In the genomic region with DNA sequence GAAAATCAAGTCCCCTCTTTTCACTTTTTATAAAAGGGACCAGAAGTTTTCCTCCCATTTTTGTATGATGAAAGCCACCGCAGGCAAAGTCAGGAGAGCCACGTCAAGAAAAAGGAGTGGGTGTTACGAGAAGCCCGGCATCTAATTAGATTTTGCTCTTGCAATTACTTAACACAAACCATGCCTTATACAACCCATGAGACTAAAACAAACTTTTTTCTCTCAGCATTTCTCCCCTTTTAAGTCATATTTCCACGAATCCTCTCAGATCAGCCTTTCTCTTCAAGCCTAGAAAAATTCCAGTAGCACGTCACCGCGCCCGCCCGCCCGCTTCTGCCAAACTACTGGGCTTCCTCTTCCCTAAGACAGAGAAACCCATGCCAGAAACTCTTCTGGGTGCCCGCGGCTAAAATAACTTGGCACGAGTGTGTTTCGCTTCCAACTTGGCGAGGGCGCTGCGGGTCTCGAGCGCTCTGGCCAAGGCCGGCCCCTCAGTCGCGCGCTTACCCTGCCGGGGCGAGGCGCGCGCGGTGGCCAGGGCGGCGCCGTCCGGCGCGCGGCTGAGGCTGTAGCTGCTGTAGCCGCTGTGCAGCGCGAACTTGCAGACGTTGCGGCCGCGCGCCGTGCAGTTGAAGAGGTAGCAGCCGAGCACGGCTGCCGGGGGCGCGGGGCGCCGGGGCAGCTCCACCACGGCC, we compare ENCODE assay signal across 8 cellular contexts. TPM values are rescaled to one million over a fixed set of nuclear protein-coding genes. Genes with fewer than 3 reads are reported as not detected.
DNase-seq lines count a peak whose midpoint lies in the region; ATAC-seq and TF ChIP-seq lines count a peak whose summit lies in the region.

No MANE protein-coding gene starts in this region.

- no peaks in the 10 kb centered on the region for H3K9me2 ChIP-seq in HCT116 (ENCODE audit: insufficient read depth)

- H3K4me3 Mint-ChIP-seq in dendritic cell treated with granulocyte-macrophage colony-stimulating factor and Interleukin-4, amounts not matched to agents 40 ng/mL and 50 ng/mL, for 4 days = peak overlapping the region; percentile 82

- H3K27ac Mint-ChIP-seq in dendritic cell treated with granulocyte-macrophage colony-stimulating factor and Interleukin-4, amounts not matched to agents 40 ng/mL and 50 ng/mL, for 4 days = peak overlapping the region; percentile 85

- no peak overlapping the region for H2AFZ ChIP-seq in HCT116 (ENCODE audit: low read depth, low read length, poor library complexity, severe bottlenecking)

- peak; percentile 53 for DNase-seq in GM10266 (ENCODE audit: extremely low spot score)
- DNase-seq in HCT116 (ENCODE audit: low read depth, low spot score) = no peak
- peak; percentile 57 for DNase-seq in NAMALWA (ENCODE audit: low spot score)
- peak; percentile 91 for DNase-seq in left kidney (ENCODE audit: low read depth, low spot score)
- peak; percentile 24 for DNase-seq in stimulated activated CD4-positive, alpha-beta T cell treated with anti-CD3 and anti-CD28 coated beads, Interleukin-1b, Interleukin-23, amount 100 ng/mL, for 48 hours

- POLR2A ChIA-PET in HCT116 (lab: Charles Lee) = interaction anchor here (0.6 kb wide), 1 partner anchor 95 kb away, joined by 3 read pairs; no protein-coding TSS in a partner anchor

- no peaks in the 10 kb centered on the region for H3K9me3 Mint-ChIP-seq in dendritic cell treated with granulocyte-macrophage colony-stimulating factor and Interleukin-4, amounts not matched to agents 40 ng/mL and 50 ng/mL, for 4 days

- H3K27me3 ChIP-seq in HCT116 (ENCODE audit: insufficient read depth, low read length) = no peaks in the 10 kb centered on the region

- H3K27me3 Mint-ChIP-seq in dendritic cell treated with granulocyte-macrophage colony-stimulating factor and Interleukin-4, amounts not matched to agents 40 ng/mL and 50 ng/mL, for 4 days = peaks cover 7% of the 10 kb centered on the region

- H4K20me1 ChIP-seq in HCT116 (ENCODE audit: insufficient read depth) = no peaks in the 10 kb centered on the region

- H3K36me3 Mint-ChIP-seq in dendritic cell treated with granulocyte-macrophage colony-stimulating factor and Interleukin-4, amounts not matched to agents 40 ng/mL and 50 ng/mL, for 4 days (ENCODE audit: low read depth) = no peaks in the 10 kb centered on the region

- peak overlapping the region; percentile 81 for H3K9ac ChIP-seq in HCT116 (ENCODE audit: low read length)

- peak overlapping the region; percentile 100 for H3K4me2 ChIP-seq in HCT116 (ENCODE audit: low read length)

- peak; percentile 52 for ATAC-seq in HCT116
- no peak for ATAC-seq in HG02938 (IDR thresholded peaks at IDR 0.05; ENCODE audit: unreplicated experiment)

- no peaks in the 10 kb centered on the region for H3K9me3 ChIP-seq in HCT116 (ENCODE audit: control insufficient read depth in 1 of 2, insufficient read depth in 1 of 2, low read depth in 1 of 2, low read length in 2 of 2)

- H3K4me1 ChIP-seq in HCT116 (ENCODE audit: control insufficient read depth in 1 of 2, insufficient read depth in 2 of 2, low read length in 2 of 2) = peaks cover 8 to 35% of the 10 kb centered on the region in 2 experiments; a peak in 3 of 4 replicates

- peak overlapping the region; percentile 90 for H3K27ac ChIP-seq in HCT116 (ENCODE audit: low read depth, low read length)
- peak overlapping the region; percentile 95 for H3K27ac ChIP-seq in VCaP

- no peak for TF ChIP-seq CTCF in GM10266 (IDR thresholded peaks at IDR 0.05; ENCODE audit: control insufficient read depth, insufficient read depth, low read depth, missing control alignments)
- TF ChIP-seq CTCF in HCT116 (IDR thresholded peaks at IDR 0.05 in 2 of 3, conservative IDR thresholded peaks at IDR 0.05 in 1 of 3; ENCODE audit: borderline replicate concordance in 1 of 3, insufficient read depth in 1 of 3, low read depth in 2 of 3, low read length in 2 of 3) = no peak
- no peak for TF ChIP-seq CTCF in VCaP (conservative IDR thresholded peaks at IDR 0.05)

- H3K79me2 ChIP-seq in HCT116 (ENCODE audit: insufficient read depth, low read length) = peaks cover 20% of the 10 kb centered on the region

- intact Hi-C loops in HCT116 (cut with micrococcal nuclease) = no loop called here
- intact Hi-C loops in dendritic cell treated with granulocyte-macrophage colony-stimulating factor and Interleukin-4, amounts not matched to agents 40 ng/mL and 50 ng/mL, for 4 days (cut with micrococcal nuclease) = no loop called here

- H3K36me3 ChIP-seq in HCT116 (ENCODE audit: control insufficient read depth in 1 of 2, insufficient read depth in 2 of 2, low read length in 2 of 2) = no peaks in the 10 kb centered on the region

- no peak for TF ChIP-seq RAD21 in HCT116 (IDR thresholded peaks at IDR 0.05; ENCODE audit: low read depth)

- peak overlapping the region; percentile 54 to 71 for H3K4me3 ChIP-seq in HCT116 (replicated peaks in 1 of 2; ENCODE audit: low read depth in 1 of 2, low read length in 2 of 2)

- no peak for TF ChIP-seq POLR2A in HCT116 (IDR thresholded peaks at IDR 0.05; ENCODE audit: borderline replicate concordance, extremely low read depth, insufficient read depth, insufficient read length)

- RAD21 ChIA-PET in HCT116 (lab: Charles Lee; ENCODE audit: low non-redundant PET in 1 of 2, low total read pairs in 2 of 2, uncharacterized antibody in 2 of 2, unreplicated experiment in 2 of 2) = interaction anchor here (0.8 to 1.8 kb wide), 2 partner anchors 15 to 22 kb away, joined by 3 to 5 read pairs; no protein-coding TSS in a partner anchor

- BruUV-seq in HCT116 (replicated peaks; lab: Mats Ljungman, UMichigan) = TSS peak; percentile 72

- CTCF ChIA-PET in HCT116 (lab: Charles Lee) = interaction anchor here (1.5 kb wide), 1 partner anchor 22 kb away, joined by 5 read pairs; no protein-coding TSS in a partner anchor

- H3K4me1 Mint-ChIP-seq in dendritic cell treated with granulocyte-macrophage colony-stimulating factor and Interleukin-4, amounts not matched to agents 40 ng/mL and 50 ng/mL, for 4 days (ENCODE audit: low read depth) = peaks cover 14% of the 10 kb centered on the region

TF ChIP-seq in HCT116, 20 proteins besides CTCF, POLR2A, EP300 and RAD21:
- 0 out of 2 replicates have a peak, but pooled peaks have one; percentile 10 for TF ChIP-seq FOSL1 (IDR thresholded peaks at IDR 0.05; ENCODE audit: low read depth)
- peak; percentile 60; the same call in 1 of the 2 replicates for TF ChIP-seq MAX (IDR thresholded peaks at IDR 0.05)
- no peak for TF ChIP-seq EZH2 (IDR thresholded peaks at IDR 0.05)

RNA-seq across cellular contexts. Expression of gene LRP11, which starts 1.1 kb away (rescaled TPM):
- total RNA-seq in HCT116 (2021; ENCODE audit: unreplicated experiment) = 27.8 TPM
- 14.6 and 14.8 TPM in 2 replicates for polyA plus RNA-seq in HCT116 (2012)

RNA-seq across cellular contexts. Expression of gene RAET1E, which starts 34.9 kb away (rescaled TPM):
- total RNA-seq in HCT116 (2021; ENCODE audit: unreplicated experiment) = 3.9 TPM
- polyA plus RNA-seq in HCT116 (2012) = 2.0 and 3.5 TPM in 2 replicates

RNA-seq across cellular contexts. Expression of gene RAET1G, which starts 59.9 kb away (rescaled TPM):
- 0.37 TPM for total RNA-seq in HCT116 (2021; ENCODE audit: unreplicated experiment)
- 1.3 and 1.5 TPM in 2 replicates for polyA plus RNA-seq in HCT116 (2012)
